Comparison of ENCODE assay signal across 18 cellular contexts in the genomic region with DNA sequence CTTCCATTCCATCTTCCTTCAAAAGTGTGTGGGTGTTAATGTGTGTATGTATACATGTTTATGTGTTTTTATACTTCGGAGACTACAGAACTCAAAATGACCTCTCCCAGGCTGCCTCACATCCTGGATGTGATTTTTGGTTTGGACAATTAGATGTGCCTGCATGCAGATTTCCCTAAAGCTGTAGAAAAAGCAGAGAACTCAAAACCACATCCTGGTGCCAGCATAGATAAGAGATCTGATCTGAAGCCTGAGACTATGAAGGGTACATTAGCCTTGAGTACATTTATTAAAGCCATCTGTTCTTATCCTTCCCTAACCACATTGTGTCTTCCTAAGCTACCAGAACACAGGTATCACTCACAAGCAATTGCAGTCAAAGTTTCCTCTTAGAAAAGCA.
DNase-seq lines count a peak whose midpoint lies in the region; ATAC-seq, FAIRE-seq and TF ChIP-seq lines count a peak whose summit lies in the region.
"Had no signal": no experiment of that assay in that cellular context is flagged by ENCODE, and none has a peak within 500 bp of the region (broad histone marks: within the 10 kb centered on the region; RNA-seq: fewer than 3 reads in every experiment).

No MANE protein-coding gene starts in this region.

- dilution Hi-C loops in mammary epithelial cell (cut with HindIII; ENCODE audit: low sequenced_read_pairs) = no loop called here

- no peak for FAIRE-seq in frontal cortex (lab: Jason Lieb, UNC)
- FAIRE-seq: GM12878 had no signal

- no TSS peak for BruUV-seq in mammary epithelial cell (replicated peaks; lab: Mats Ljungman, UMichigan)

- no peaks in the 10 kb centered on the region for H4K20me1 ChIP-seq in mammary epithelial cell (ENCODE audit: insufficient read depth, low read length)

- intact Hi-C loops in mammary epithelial cell (cut with micrococcal nuclease) = no loop called here

- DNase-seq in H4 (ENCODE audit: low spot score) (peak; percentile 90), SK-N-DZ (ENCODE audit: low spot score) (peak; percentile 85), fibroblast of mammary gland (ENCODE audit: low read depth) (peak; percentile 50), mammary epithelial cell (no peak), frontal cortex (ENCODE audit: low spot score in 2 of 2) (no peak), NCI-H187 treated with DMSO at 0.1 percent for 48 hours (lab: John Stamatoyannopoulos, UW) (no peak)
- DNase-seq: ACHN; activated CD8-positive, alpha-beta T cell treated with anti-CD3 and anti-CD28 coated beads for 36 hours; activated T-cell treated with anti-CD3 and anti-CD28 coated beads, Interleukin-2, amount 50 U/mL, for 48 hours; CD4-positive, alpha-beta memory T cell; NCI-H1048; NCI-H774; ovary had no signal

- H3K27ac ChIP-seq in ACC112 (ENCODE audit: low read depth, low read length) (peak overlapping the region; percentile 95), mammary epithelial cell (ENCODE audit: insufficient read depth, low read depth, low read length) (no peak overlapping the region)
- H3K27ac ChIP-seq: cardiac muscle cell had no signal

- H3K4me3 ChIP-seq in ACC112 (ENCODE audit: low read depth, low read length) = peak overlapping the region; percentile 69; the same call in 1 of the 2 replicates
- H3K4me3 ChIP-seq in fibroblast of mammary gland (ENCODE audit: control insufficient read depth, low read depth, low read length) = no peak overlapping the region
- no peak overlapping the region for H3K4me3 ChIP-seq in mammary epithelial cell (replicated peaks in 1 of 3; ENCODE audit: insufficient read depth in 1 of 3, low read depth in 2 of 3, low read length in 3 of 3)
- H3K4me3 ChIP-seq: cardiac muscle cell, GM12878, ovary had no signal

- no peaks in the 10 kb centered on the region for H3K36me3 ChIP-seq in ACC112 (ENCODE audit: insufficient read depth, low read length)
- no peaks in the 10 kb centered on the region for H3K36me3 ChIP-seq in mammary epithelial cell (ENCODE audit: insufficient read depth, low read length)
- H3K36me3 ChIP-seq: cardiac muscle cell, ovary had no signal

- ATAC-seq in GM19395 (IDR thresholded peaks at IDR 0.05; ENCODE audit: unreplicated experiment) = no peak
- ATAC-seq: activated CD8-positive, alpha-beta T cell treated with anti-CD3 and anti-CD28 coated beads for 36 hours; activated naive CD4-positive, alpha-beta T cell treated with anti-CD3 and anti-CD28 coated beads, Interleukin-2, amount 50 U/mL, for 72 hours; GM12878 had no signal

- no peaks in the 10 kb centered on the region for H3K9me3 ChIP-seq in mammary epithelial cell (replicated peaks; ENCODE audit: insufficient read depth, low read length)
- H3K9me3 ChIP-seq: ovary had no signal

- H2AFZ ChIP-seq in ACC112 (ENCODE audit: low read length, unreplicated experiment) (no peak overlapping the region), mammary epithelial cell (ENCODE audit: low read depth, low read length) (no peak overlapping the region)

- H3K4me2 ChIP-seq in mammary epithelial cell (ENCODE audit: insufficient read depth, low read depth, low read length) = no peak overlapping the region

- H3K27me3 ChIP-seq in ACC112 (ENCODE audit: insufficient read depth, low read length) = no peaks in the 10 kb centered on the region
- no peaks in the 10 kb centered on the region for H3K27me3 ChIP-seq in mammary epithelial cell (ENCODE audit: insufficient read depth, low read length)
- H3K27me3 ChIP-seq: cardiac muscle cell, ovary had no signal

- in situ Hi-C loops in mammary epithelial cell (cut with MboI; ENCODE audit: low sequenced_read_pairs in 2 of 2) = no loop called here

- H3K9ac ChIP-seq in mammary epithelial cell (ENCODE audit: insufficient read depth, low read length) = no peak overlapping the region

- TF ChIP-seq CTCF in fibroblast of mammary gland (conservative IDR thresholded peaks at IDR 0.05; ENCODE audit: control insufficient read depth, insufficient read depth, low read depth, low read length) (no peak), mammary epithelial cell (conservative IDR thresholded peaks at IDR 0.05 in 1 of 2, IDR thresholded peaks at IDR 0.05 in 1 of 2; ENCODE audit: extremely low read depth in 1 of 2, insufficient read depth in 1 of 2, low read depth in 1 of 2, low read length in 2 of 2) (no peak)

- H3K79me2 ChIP-seq in ACC112 (ENCODE audit: control insufficient read depth, insufficient read depth, low read length, unreplicated experiment) = no peaks in the 10 kb centered on the region
- no peaks in the 10 kb centered on the region for H3K79me2 ChIP-seq in mammary epithelial cell (ENCODE audit: insufficient read depth, low read length)

- H3K4me1 ChIP-seq in ACC112 (ENCODE audit: control insufficient read depth, insufficient read depth, low read length, unreplicated experiment) (peaks cover 58% of the 10 kb centered on the region), mammary epithelial cell (ENCODE audit: insufficient read depth, low read length) (peaks cover 9% of the 10 kb centered on the region)

- 33% methylated on average over 1 of the region's 1 CpG for WGBS in mammary epithelial cell (ENCODE audit: low coverage, missing lambda C conversion rate)

- CTCF ChIA-PET in mammary epithelial cell (lab: Charles Lee; ENCODE audit: low non-redundant PET) = no interaction called here

Comparison
In these comparisons a context has a peak if more than half of its experiments do, and no peak if none do; other contexts are left out.
1. DNase-seq: peak in H4 (single experiment), SK-N-DZ (single experiment) and fibroblast of mammary gland (single experiment); none in mammary epithelial cell (single experiment), frontal cortex (0 of 2) and NCI-H187 treated with DMSO at 0.1 percent for 48 hours (single experiment).